ENCODE assay signal across 26 cellular contexts in the genomic region with DNA sequence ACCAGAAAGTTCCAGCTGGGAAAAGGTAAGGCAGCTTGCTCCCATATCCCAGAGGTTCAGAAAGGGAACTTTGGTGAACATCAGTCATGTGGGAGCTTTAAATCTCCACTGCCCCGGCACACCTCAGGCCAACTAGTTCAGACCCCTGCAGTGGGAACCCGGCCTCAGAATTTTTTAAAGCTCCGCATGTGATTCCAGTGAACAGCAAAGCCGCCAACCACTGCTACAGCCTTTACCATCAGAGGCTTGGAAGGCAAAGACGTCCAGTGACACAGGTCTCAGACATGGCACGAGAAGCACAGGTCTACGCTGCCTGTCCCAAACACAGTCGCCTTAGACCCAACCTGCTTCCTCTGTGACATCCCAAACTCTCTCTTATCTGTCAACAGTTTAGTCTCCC.
"Had no signal": no experiment of that assay in that cellular context is flagged by ENCODE, and none has a peak within 500 bp of the region (broad histone marks: within the 10 kb centered on the region; RNA-seq: fewer than 3 reads in every experiment).

No MANE protein-coding gene starts in this region.

- H3K27me3 ChIP-seq: MG63, Peyer's patch, SJSA1 had no signal

- H3K27ac ChIP-seq: Peyer's patch, SJSA1 had no signal

- H3K4me1 ChIP-seq: Peyer's patch, SJSA1 had no signal

- H3K9ac ChIP-seq: SK-N-SH had no signal

- DNase-seq: Kasumi-1; MG63; NCI-H1048; NCI-H1092 treated with DMSO at 0.1 percent for 48 hours; NCI-H1417 treated with DMSO at 0.1 percent for 48 hours; NCI-H1436 treated with DMSO at 0.1 percent for 48 hours; NCI-H1694 treated with DMSO at 0.1 percent for 48 hours; NCI-H187 treated with DMSO at 0.1 percent for 48 hours; NCI-H2029; NCI-H2081; NCI-H2171 treated with DMSO at 0.1 percent for 48 hours; NCI-H2227 treated with DMSO at 0.1 percent for 48 hours; NCI-H345; NCI-H510A treated with DMSO at 0.1 percent for 48 hours; NCI-H526 treated with DMSO at 0.1 percent for 48 hours; NCI-H774; NK-92 treated with Interleukin-12 subunit alpha and Interleukin-12 subunit beta, amount 100 ng/mL, for 24 hours; OCI-M1; PC-3; Peyer's patch; Right ventricle myocardium superior; RPMI8226; SHP77 treated with DMSO at 0.1 percent for 48 hours; SK-N-SH; SW 1271 had no signal

- H3K9me3 ChIP-seq: MG63, Peyer's patch, SJSA1, SK-N-SH had no signal

- H3K4me3 ChIP-seq: MG63, Peyer's patch, SJSA1 had no signal

- H3K36me3 ChIP-seq: MG63, SJSA1 had no signal

- H3K4me2 ChIP-seq: SK-N-SH had no signal
